8 cellular contexts compared by ENCODE assay signal in genomic region chr19:1453525-1454371, GRCh38. TPM values are rescaled to one million over a fixed set of nuclear protein-coding genes. Genes with fewer than 3 reads are reported as not detected.
DNase-seq lines count a peak whose midpoint lies in the region; ATAC-seq and TF ChIP-seq lines count a peak whose summit lies in the region.

No MANE protein-coding gene starts in this region.

- no peak overlapping the region for H3K9ac ChIP-seq in IMR-90 (ENCODE audit: low read depth, low read length)

- no peak overlapping the region for H2BK5ac ChIP-seq in IMR-90 (ENCODE audit: low read depth, low read length, poor library complexity, severe bottlenecking)

- H3K4ac ChIP-seq in IMR-90 (ENCODE audit: low read depth, low read length) = no peak overlapping the region

- ATAC-seq in IMR-90 (ENCODE audit: low read depth) = 0 out of 2 replicates have a peak, but pooled peaks have one; percentile 2
- peak; percentile 30 for ATAC-seq in body of pancreas
- no peak for ATAC-seq in GM18858 (IDR thresholded peaks at IDR 0.05; ENCODE audit: unreplicated experiment)
- no peak for ATAC-seq in GM18909 (IDR thresholded peaks at IDR 0.05; ENCODE audit: poor library complexity, unreplicated experiment)
- ATAC-seq in T-cell (replicated peaks in 1 of 4) = no peak

- intact Hi-C loops in IMR-90 (cut with micrococcal nuclease) (no loop called here), body of pancreas (cut with DNase I) (no loop called here)

- no peak overlapping the region for H4K91ac ChIP-seq in IMR-90 (ENCODE audit: insufficient read depth, low read depth, low read length)

- no peak overlapping the region for H4K5ac ChIP-seq in IMR-90 (ENCODE audit: low read depth, low read length)

- H3K4me3 Mint-ChIP-seq in T-cell = no peak overlapping the region

- no TSS peak for BruUV-seq in IMR-90 (replicated peaks; lab: Mats Ljungman, UMichigan)

- H3K4me1 Mint-ChIP-seq in T-cell = peaks cover 15 to 28% (median 18%) of the 10 kb centered on the region in 3 donors

- peak overlapping the region; percentile 58 for H2AFZ ChIP-seq in IMR-90 (replicated peaks; ENCODE audit: low read length, poor library complexity)

- in situ Hi-C loops in IMR-90 (cut with MboI; ENCODE audit: low sequenced_read_pairs) = no loop called here

- H3K36me3 Mint-ChIP-seq in T-cell = no peaks in the 10 kb centered on the region

- WGBS in IMR-90 (ENCODE audit: extremely low coverage in 2 of 2, insufficient read length in 1 of 2), 2 experiments = 15% methylated on average over 4 of the region's 33 CpGs; no CpG with 5 or more reads in 1 of the 2 experiments
- 14 to 16% methylated on average over 13 to 33 of the region's 33 CpGs for WGBS in body of pancreas, 2 donors

- no peak overlapping the region for H2AK5ac ChIP-seq in IMR-90 (ENCODE audit: low read depth, low read length)

- no peak overlapping the region for H2BK120ac ChIP-seq in IMR-90 (ENCODE audit: low read depth, low read length)

- peak; percentile 15; the same call in 1 of the 2 replicates for TF ChIP-seq CTCF in BJ (IDR thresholded peaks at IDR 0.05; ENCODE audit: insufficient read depth, low read depth, low read length)
- TF ChIP-seq CTCF in IMR-90 (conservative IDR thresholded peaks at IDR 0.05; ENCODE audit: low read depth, low read length) = no peak
- no peak for TF ChIP-seq CTCF in body of pancreas (IDR thresholded peaks at IDR 0.05)

- H3K27ac Mint-ChIP-seq in T-cell = peak overlapping the region in 1 of 2 donors; percentile 41

- no peak overlapping the region for H3K56ac ChIP-seq in IMR-90 (ENCODE audit: extremely low read depth, insufficient read depth, low read length)

- no peaks in the 10 kb centered on the region for H3K9me3 ChIP-seq in IMR-90 (ENCODE audit: control insufficient read depth, insufficient read depth, low read length)
- H3K9me3 ChIP-seq in body of pancreas = no peaks in the 10 kb centered on the region

- no peaks in the 10 kb centered on the region for H3K36me3 ChIP-seq in BJ (ENCODE audit: control insufficient read depth, insufficient read depth, low read length)
- H3K36me3 ChIP-seq in IMR-90 (ENCODE audit: control insufficient read depth, insufficient read depth, low read length) = no peaks in the 10 kb centered on the region
- H3K36me3 ChIP-seq in body of pancreas (replicated peaks in 1 of 2; ENCODE audit: insufficient read depth in 1 of 2, low read depth in 2 of 2) = no peaks in the 10 kb centered on the region

- peaks cover 34 to 62% of the 10 kb centered on the region in 2 donors for H3K27me3 Mint-ChIP-seq in T-cell

- no peak overlapping the region for H3K18ac ChIP-seq in IMR-90 (ENCODE audit: low read depth, low read length)

- H3K27me3 ChIP-seq in BJ (ENCODE audit: control insufficient read depth, insufficient read depth, low read length) = peaks cover 34% of the 10 kb centered on the region
- H3K27me3 ChIP-seq in IMR-90 (ENCODE audit: control insufficient read depth, insufficient read depth, low read length) = peaks cover 73% of the 10 kb centered on the region
- peaks cover 4 to 75% of the 10 kb centered on the region in 2 donors for H3K27me3 ChIP-seq in body of pancreas

- H3K4me3 ChIP-seq in BJ (ENCODE audit: low read depth, low read length) (no peak overlapping the region), IMR-90 (ENCODE audit: insufficient read depth, low read depth, low read length) (no peak overlapping the region), body of pancreas (no peak overlapping the region)

- H2BK20ac ChIP-seq in IMR-90 (ENCODE audit: low read depth, low read length) = no peak overlapping the region

- CTCF ChIA-PET in BJ (lab: Yijun Ruan, JAX) (interaction anchor here (1.4 kb wide), 3 partner anchors 9 to 174 kb away, joined by 3 to 9 read pairs (median 5); no protein-coding TSS in a partner anchor), IMR-90 (lab: Yijun Ruan, JAX) (interaction anchor here (0.6 to 0.7 kb wide), 3 partner anchors 19 to 414 kb away, joined by 3 to 4 read pairs (median 3); partner anchors contain the start of gene ABCA7), T-cell (lab: Charles Lee) (interaction anchor here in 1 of 2 donors (0.6 kb wide), 1 partner anchor 315 kb away, joined by 4 read pairs; no protein-coding TSS in a partner anchor)

- H3K14ac ChIP-seq in IMR-90 (replicated peaks; ENCODE audit: low read depth, low read length) = no peak overlapping the region

- H2AK9ac ChIP-seq in IMR-90 (replicated peaks; ENCODE audit: low read depth, low read length, poor library complexity) = no peak overlapping the region

- H3K9me1 ChIP-seq in IMR-90 (ENCODE audit: insufficient read depth, low read length) = 0 out of 2 replicates have a peak, but pooled peaks cover 2% of the 10 kb centered on the region

- H4K8ac ChIP-seq in IMR-90 (ENCODE audit: low read depth in 2 of 2, low read length in 2 of 2) = no peak overlapping the region

- H2BK15ac ChIP-seq in IMR-90 (ENCODE audit: low read depth, low read length) = no peak overlapping the region

- no peak overlapping the region; the same call in 1 of the 2 replicates for H3K23ac ChIP-seq in IMR-90 (ENCODE audit: low read depth, low read length)

- DNase-seq in BJ (ENCODE audit: low read depth) = no peak
- DNase-seq in IMR-90 = no peak
- DNase-seq in body of pancreas = peak in 3 of 4 donors; percentile 26 to 54 (median 53)
- DNase-seq in middle frontal gyrus (ENCODE audit: extremely low spot score, low spot score) = peak; percentile 84
- DNase-seq in LoVo (ENCODE audit: low spot score) = no peak
- DNase-seq in T-cell = no peak

- TF ChIP-seq POLR2A in IMR-90 (IDR thresholded peaks at IDR 0.05; ENCODE audit: low read depth, low read length) (no peak), body of pancreas (IDR thresholded peaks at IDR 0.05) (no peak)

- POLR2A ChIA-PET in BJ (lab: Charles Lee) (no interaction called here), IMR-90 (lab: Charles Lee; ENCODE audit: unreplicated experiment) (no interaction called here), T-cell (lab: Charles Lee) (interaction anchor here (0.6 to 1.0 kb wide), 2 partner anchors 33 to 831 kb away, joined by 3 to 5 read pairs; no protein-coding TSS in a partner anchor)

- no peaks in the 10 kb centered on the region for H3K9me3 Mint-ChIP-seq in T-cell

- dilution Hi-C loops in IMR-90 (cut with HindIII; ENCODE audit: low sequenced_read_pairs, unreplicated experiment) = no loop called here

- no peaks in the 10 kb centered on the region for H3K4me1 ChIP-seq in IMR-90 (ENCODE audit: control insufficient read depth, insufficient read depth, low read length)
- peaks cover 43% of the 10 kb centered on the region for H3K4me1 ChIP-seq in body of pancreas

- H3K27ac ChIP-seq in IMR-90 (ENCODE audit: insufficient read depth, low read length) (no peak overlapping the region), body of pancreas (no peak overlapping the region)

- no peak for TF ChIP-seq RAD21 in IMR-90 (IDR thresholded peaks at IDR 0.05; ENCODE audit: low read length)

- H3K79me1 ChIP-seq in IMR-90 (ENCODE audit: low read depth in 1 of 2, low read length in 2 of 2) = no peaks in the 10 kb centered on the region

- no peak overlapping the region for H3K4me2 ChIP-seq in IMR-90 (ENCODE audit: low read depth, low read length)

- H4K20me1 ChIP-seq in IMR-90 (ENCODE audit: insufficient read depth, low read length) = peaks cover 56% of the 10 kb centered on the region

TF ChIP-seq in IMR-90, 13 proteins besides CTCF, POLR2A, EP300 and RAD21:
- no peak for TF ChIP-seq FOS (IDR thresholded peaks at IDR 0.05; ENCODE audit: low read depth, low read length)
- TF ChIP-seq MXI1 (IDR thresholded peaks at IDR 0.05; ENCODE audit: borderline replicate concordance, low read depth, low read length) = no peak
- TF ChIP-seq RCOR1 (IDR thresholded peaks at IDR 0.05; ENCODE audit: insufficient replicate concordance, low read length) = no peak
TF ChIP-seq in IMR-90: peak in this region for 0.

RNA-seq across cellular contexts. Expression of gene APC2, which starts 3.8 kb away (rescaled TPM):
- polyA plus RNA-seq in BJ (2011; rRNA removed) (0.07 and 0.11 TPM in 2 replicates), IMR-90 (2012; rRNA removed) (0.41 and 0.42 TPM in 2 replicates)
- polyA minus RNA-seq in BJ (2011; rRNA and poly(A)+ RNA removed) = 0.36 and 0.43 TPM in 2 replicates
- total RNA-seq in IMR-90 (2012; rRNA removed) (0.28 and 0.36 TPM in 2 replicates), body of pancreas (under 1 TPM in 1 of 2 donors, not detected in 1; 0.26 TPM), T-cell (under 1 TPM; 0.08 to 0.29 (median 0.13) TPM)
- polyA plus RNA-seq in IMR-90 (2012; cell fraction: cytosol; rRNA removed) = 0.17 and 0.55 TPM in 2 replicates
- 0.89 and 2.3 TPM in 2 replicates for polyA plus RNA-seq in IMR-90 (2012; cell fraction: nucleus; rRNA removed; ENCODE audit: low replicate concordance)

RNA-seq across cellular contexts. Expression of gene RPS15, which starts 15.6 kb away (rescaled TPM):
- polyA plus RNA-seq in BJ (2011; rRNA removed) = 854 and 1,597 TPM in 2 replicates
- polyA minus RNA-seq in BJ (2011; rRNA and poly(A)+ RNA removed) = 665 and 710 TPM in 2 replicates
- 834 and 1,179 TPM in 2 replicates for total RNA-seq in IMR-90 (2012; rRNA removed)
- 1,855 and 2,269 TPM in 2 replicates for polyA plus RNA-seq in IMR-90 (2012; rRNA removed)
- polyA plus RNA-seq in IMR-90 (2012; cell fraction: cytosol; rRNA removed) = 15,264 and 18,725 TPM in 2 replicates
- 1,510 and 3,480 TPM in 2 replicates for polyA plus RNA-seq in IMR-90 (2012; cell fraction: nucleus; rRNA removed; ENCODE audit: low replicate concordance)
- total RNA-seq in body of pancreas = 1,000 to 10,000 TPM; 2,008 to 2,166 TPM
- total RNA-seq in T-cell = 1,000 to 10,000 TPM; 1,731 to 2,353 (median 2,282) TPM

RNA-seq across cellular contexts. Expression of gene C19orf25, which starts 25.3 kb away (rescaled TPM):
- 23.9 and 32.6 TPM in 2 replicates for polyA plus RNA-seq in BJ (2011; rRNA removed)
- 6.6 and 9.6 TPM in 2 replicates for polyA minus RNA-seq in BJ (2011; rRNA and poly(A)+ RNA removed)
- 10.4 and 10.6 TPM in 2 replicates for total RNA-seq in IMR-90 (2012; rRNA removed)
- polyA plus RNA-seq in IMR-90 (2012; rRNA removed) = 34.9 and 40.8 TPM in 2 replicates
- 36.9 and 49.4 TPM in 2 replicates for polyA plus RNA-seq in IMR-90 (2012; cell fraction: cytosol; rRNA removed)
- 25.0 and 47.9 TPM in 2 replicates for polyA plus RNA-seq in IMR-90 (2012; cell fraction: nucleus; rRNA removed; ENCODE audit: low replicate concordance)
- total RNA-seq in body of pancreas = 10 to 100 TPM; 26.7 to 31.4 TPM
- total RNA-seq in T-cell = 10 to 100 TPM; 30.8 to 76.2 (median 71.4) TPM

RNA-seq across cellular contexts. Expression of gene PCSK4, which starts 36.4 kb away (rescaled TPM):
- polyA plus RNA-seq in BJ (2011; rRNA removed) (0.59 and 1.3 TPM in 2 replicates), IMR-90 (2012; rRNA removed) (1.7 and 2.9 TPM in 2 replicates)
- 0.62 and 2.3 TPM in 2 replicates for polyA minus RNA-seq in BJ (2011; rRNA and poly(A)+ RNA removed)
- total RNA-seq in IMR-90 (2012; rRNA removed) (0.56 and 0.72 TPM in 2 replicates), body of pancreas (10 to 100 TPM in 1 of 2 donors, 1 to 10 TPM in 1; 5.2 to 10.9 TPM), T-cell (1 to 10 TPM; 5.2 to 9.8 (median 5.6) TPM)
- 0.29 and 1.2 TPM in 2 replicates for polyA plus RNA-seq in IMR-90 (2012; cell fraction: cytosol; rRNA removed)
- polyA plus RNA-seq in IMR-90 (2012; cell fraction: nucleus; rRNA removed; ENCODE audit: low replicate concordance) = 31.5 and 85.3 TPM in 2 replicates

RNA-seq across cellular contexts. Expression of gene REEP6, which starts 37.2 kb away (rescaled TPM):
- polyA plus RNA-seq in BJ (2011; rRNA removed) (1.7 and 3.1 TPM in 2 replicates), IMR-90 (2012; rRNA removed) (2.2 and 3.2 TPM in 2 replicates)
- polyA minus RNA-seq in BJ (2011; rRNA and poly(A)+ RNA removed) = 0.38 and 2.0 TPM in 2 replicates
- total RNA-seq in IMR-90 (2012; rRNA removed) (1.3 and 1.7 TPM in 2 replicates), body of pancreas (10 to 100 TPM in 1 of 2 donors, 1 to 10 TPM in 1; 6.9 to 16.6 TPM), T-cell (1 to 10 TPM; 2.2 to 6.9 (median 5.5) TPM)
- 2.8 and 4.8 TPM in 2 replicates for polyA plus RNA-seq in IMR-90 (2012; cell fraction: cytosol; rRNA removed)
- polyA plus RNA-seq in IMR-90 (2012; cell fraction: nucleus; rRNA removed; ENCODE audit: low replicate concordance) = 2.0 and 2.7 TPM in 2 replicates

Comparison
In these comparisons a context has a peak if more than half of its experiments do, and no peak if none do; other contexts are left out.
1. DNase-seq: peak in body of pancreas (3 of 4) and middle frontal gyrus (single experiment); none in BJ (single experiment), IMR-90 (single experiment), LoVo (single experiment) and T-cell (0 of 34).
2. ATAC-seq: peak in IMR-90 (single experiment) and body of pancreas (single experiment); none in GM18858 (single experiment), GM18909 (single experiment) and T-cell (0 of 4).
3. POLR2A ChIA-PET loops: an anchor here in T-cell (0.6 to 1.0 kb wide); none called in BJ and IMR-90.